Comparison of ENCODE assay signal across 25 cellular contexts in genomic region chr3:110732420-110732819, GRCh38.
A peak's percentile ranks its signal among the peaks of the same experiment; 100 is the strongest.
DNase-seq lines count a peak whose midpoint lies in the region; ATAC-seq, FAIRE-seq and TF ChIP-seq lines count a peak whose summit lies in the region.
"Had no signal": no experiment of that assay in that cellular context is flagged by ENCODE, and none has a peak within 500 bp of the region (broad histone marks: within the 10 kb centered on the region; RNA-seq: fewer than 3 reads in every experiment).

No MANE protein-coding gene starts in this region.

- H4K20me1 ChIP-seq in DND-41 (ENCODE audit: insufficient read depth, low read length) (no peaks in the 10 kb centered on the region), KMS-11 (ENCODE audit: insufficient read depth) (no peaks in the 10 kb centered on the region), MM.1S (ENCODE audit: insufficient read depth, low read length) (no peaks in the 10 kb centered on the region)
- H4K20me1 ChIP-seq: BLaER1 had no signal

- 47 to 53% methylated on average over 4 of the region's 4 CpGs for WGBS in pancreas, 2 donors

- H3K36me3 ChIP-seq in DND-41 (ENCODE audit: insufficient read depth, low read length): no peaks in the 10 kb centered on the region
- no peaks in the 10 kb centered on the region for H3K36me3 ChIP-seq in KMS-11 (ENCODE audit: insufficient read depth)
- no peaks in the 10 kb centered on the region for H3K36me3 ChIP-seq in MM.1S (replicated peaks; ENCODE audit: insufficient read depth, low read length)
- no peaks in the 10 kb centered on the region for H3K36me3 ChIP-seq in pancreas
- H3K36me3 ChIP-seq: BE2C, BLaER1 had no signal

- H3K9ac ChIP-seq in DND-41 (ENCODE audit: low read depth, low read length) (peak overlapping the region; percentile 34; the same call in 1 of the 2 replicates), KMS-11 (peak overlapping the region; percentile 39; the same call in 1 of the 2 replicates), MM.1S (ENCODE audit: low read length) (peak overlapping the region; percentile 5; the same call in 1 of the 2 replicates)
- H3K9ac ChIP-seq: BLaER1 had no signal

- H3K4me2 ChIP-seq in DND-41 (ENCODE audit: insufficient read depth, low read length) (no peak overlapping the region), KMS-11 (peak overlapping the region; percentile 88), MM.1S (ENCODE audit: low read depth, low read length) (peak overlapping the region; percentile 64; the same call in 1 of the 2 replicates)
- H3K4me2 ChIP-seq: BLaER1 had no signal

- intact Hi-C loops in pancreas (cut with DNase I): no loop called here

- no peak for DNase-seq in DND-41
- DNase-seq in MM.1S: no peak
- DNase-seq in pancreas: no peak
- DNase-seq in HK-2 (ENCODE audit: unreplicated experiment): no peak
- DNase-seq in ecto neural progenitor cell (ENCODE audit: low spot score): no peak
- DNase-seq: 8988T; ACHN; BE2C; C1 segment of cervical spinal cord; CD4-positive, alpha-beta memory T cell; CD4-positive, CD25-positive, alpha-beta regulatory T cell; CD8-positive, alpha-beta memory T cell; COR-L47; DMS 273 treated with DMSO at 0.1 percent for 48 hours; DMS153; DMS53; DMS79; GF-D8 had no signal

- H3K4me3 ChIP-seq in DND-41 (ENCODE audit: low read depth in 1 of 2, low read length in 2 of 2): no peak overlapping the region
- no peak overlapping the region for H3K4me3 ChIP-seq in KMS-11 (IDR thresholded peaks at IDR 0.05; ENCODE audit: insufficient read depth, low read depth, low read length)
- H3K4me3 ChIP-seq in MM.1S (ENCODE audit: low read length): no peak overlapping the region
- no peak overlapping the region for H3K4me3 ChIP-seq in pancreas
- H3K4me3 ChIP-seq: BLaER1 had no signal

- TF ChIP-seq CTCF in DND-41 (IDR thresholded peaks at IDR 0.05; ENCODE audit: borderline replicate concordance, extremely low read depth, low read length, poor library complexity, severe bottlenecking): no peak
- no peak for TF ChIP-seq CTCF in KMS-11 (conservative IDR thresholded peaks at IDR 0.05; ENCODE audit: low read depth, low read length)
- no peak for TF ChIP-seq CTCF in MM.1S (IDR thresholded peaks at IDR 0.05; ENCODE audit: low read length)
- no peak for TF ChIP-seq CTCF in pancreas (IDR thresholded peaks at IDR 0.05)

- H3K27ac ChIP-seq in DND-41 (ENCODE audit: low read length): peak overlapping the region; percentile 83
- peak overlapping the region; percentile 75 for H3K27ac ChIP-seq in KMS-11
- peak overlapping the region; percentile 88 for H3K27ac ChIP-seq in MM.1S (ENCODE audit: low read length)
- no peak overlapping the region for H3K27ac ChIP-seq in pancreas
- H3K27ac ChIP-seq: BLaER1 had no signal

- no peaks in the 10 kb centered on the region for H3K9me2 ChIP-seq in MM.1S (replicated peaks; ENCODE audit: insufficient read depth, low read length)

- H2AFZ ChIP-seq in DND-41 (ENCODE audit: low read depth, low read length) (no peak overlapping the region), KMS-11 (ENCODE audit: low read depth) (peak overlapping the region; percentile 70; the same call in 1 of the 2 replicates), MM.1S (ENCODE audit: low read length) (peak overlapping the region; percentile 37; the same call in 1 of the 2 replicates)

- H3K9me3 ChIP-seq in DND-41 (ENCODE audit: insufficient read depth, low read length, severe bottlenecking) (no peaks in the 10 kb centered on the region), MM.1S (replicated peaks; ENCODE audit: insufficient read depth, low read length) (no peaks in the 10 kb centered on the region), pancreas (no peaks in the 10 kb centered on the region)
- H3K9me3 ChIP-seq: BE2C, BLaER1 had no signal

- H3K4me1 ChIP-seq in DND-41 (ENCODE audit: insufficient read depth, low read length): peaks cover 63% of the 10 kb centered on the region
- H3K4me1 ChIP-seq in KMS-11 (ENCODE audit: low read depth, poor library complexity, severe bottlenecking): peaks cover 67% of the 10 kb centered on the region
- H3K4me1 ChIP-seq in MM.1S (ENCODE audit: low read length): peaks cover 51% of the 10 kb centered on the region
- peaks cover 0 to 6% (median 0%) of the 10 kb centered on the region in 3 donors for H3K4me1 ChIP-seq in pancreas
- H3K4me1 ChIP-seq: BE2C had no signal

- H3K79me2 ChIP-seq in DND-41 (ENCODE audit: insufficient read depth, low read length) (no peaks in the 10 kb centered on the region), KMS-11 (ENCODE audit: insufficient read depth, low read depth) (no peaks in the 10 kb centered on the region), MM.1S (ENCODE audit: low read length) (no peaks in the 10 kb centered on the region)

- H3K27me3 ChIP-seq in DND-41 (ENCODE audit: insufficient read depth, low read length, poor library complexity) (no peaks in the 10 kb centered on the region), KMS-11 (ENCODE audit: insufficient read depth, low read depth) (no peaks in the 10 kb centered on the region), MM.1S (replicated peaks; ENCODE audit: insufficient read depth, low read length) (no peaks in the 10 kb centered on the region), pancreas (no peaks in the 10 kb centered on the region)
- H3K27me3 ChIP-seq: BE2C, BLaER1 had no signal

- peaks cover 32% of the 10 kb centered on the region for H3F3A ChIP-seq in MM.1S (ENCODE audit: insufficient read depth, low read length)

- peak; percentile 53 for FAIRE-seq in pancreas (lab: Jason Lieb, UNC)
- FAIRE-seq: A204.1, G401.6, GM12891, GM19239 had no signal

- no peak for ATAC-seq in DND-41 (ENCODE audit: insufficient read depth, low read depth)
- no peak for ATAC-seq in pancreas
- no peak for ATAC-seq in GM21381 (IDR thresholded peaks at IDR 0.05; ENCODE audit: unreplicated experiment)

Comparison
In these comparisons a context has a peak if more than half of its experiments do, and no peak if none do; other contexts are left out.
1. H3K27ac ChIP-seq: peak in DND-41 (single experiment), KMS-11 (single experiment) and MM.1S (single experiment); none in pancreas (0 of 4).
2. Peak in every context shown above with its lines, with median percentiles within 50 percentile points of each other: H3K9ac ChIP-seq.